ENCODE assay signal across 9 cellular contexts in the genomic region with DNA sequence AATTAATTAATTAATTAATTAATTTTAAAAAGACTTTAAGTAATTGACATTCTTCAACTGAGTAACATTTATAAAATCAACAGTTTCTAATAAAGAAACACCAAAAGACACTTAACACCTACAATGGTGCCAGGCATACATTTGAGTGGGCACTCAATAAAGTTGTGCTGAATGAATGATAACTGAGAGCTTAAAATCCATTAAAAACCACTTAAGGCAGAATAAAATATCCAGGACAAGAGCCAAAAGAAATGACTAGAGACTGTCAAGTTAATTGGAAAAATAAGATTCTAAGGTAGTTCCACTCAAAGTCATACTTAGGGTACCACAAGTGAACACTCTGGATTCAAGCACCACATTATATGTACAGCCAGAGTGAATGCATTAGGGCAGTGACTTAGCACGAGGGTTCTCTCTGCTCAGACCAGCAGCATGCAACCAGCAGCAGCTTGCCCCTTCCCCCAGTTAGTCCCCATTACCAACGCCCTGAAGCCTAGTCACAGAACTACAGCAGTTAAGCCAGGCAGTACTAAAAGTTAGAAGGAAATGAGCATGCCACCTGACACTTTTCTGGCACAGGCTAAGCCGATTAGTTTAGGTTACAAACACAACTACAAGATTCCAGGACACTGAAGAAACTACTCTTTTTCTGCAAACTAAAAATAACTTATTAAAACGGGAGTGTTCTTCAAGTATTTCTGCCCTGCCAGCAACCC. TPM values are rescaled to one million over a fixed set of nuclear protein-coding genes. Genes with fewer than 3 reads are reported as not detected.
A peak's percentile ranks its signal among the peaks of the same experiment; 100 is the strongest.
DNase-seq lines count a peak whose midpoint lies in the region; ATAC-seq and TF ChIP-seq lines count a peak whose summit lies in the region.
"Had no signal": no experiment of that assay in that cellular context is flagged by ENCODE, and none has a peak within 500 bp of the region (broad histone marks: within the 10 kb centered on the region; RNA-seq: fewer than 3 reads in every experiment).

No MANE protein-coding gene starts in this region.

- no peak overlapping the region for H3K4me3 ChIP-seq in CD8-positive, alpha-beta T cell (ENCODE audit: low read depth, low read length)

- H3K27me3 Mint-ChIP-seq in nephron (ENCODE audit: low read depth): no peaks in the 10 kb centered on the region
- no peaks in the 10 kb centered on the region for H3K27me3 Mint-ChIP-seq in CD8-positive, alpha-beta T cell (ENCODE audit: low read depth)

- H3K27ac Mint-ChIP-seq in nephron: peak overlapping the region; percentile 65 to 77 (median 76)
- no peak overlapping the region for H3K27ac Mint-ChIP-seq in CD8-positive, alpha-beta T cell

- H3K36me3 ChIP-seq in CD8-positive, alpha-beta T cell (ENCODE audit: insufficient read depth, low read length): no peaks in the 10 kb centered on the region

- CTCF ChIA-PET in CD8-positive, alpha-beta T cell (lab: Charles Lee): interaction anchor here (2.2 to 2.4 kb wide), 2 partner anchors 23 to 62 kb away, joined by 8 to 15 read pairs; no protein-coding TSS in a partner anchor

- POLR2A ChIA-PET in CD8-positive, alpha-beta T cell (lab: Charles Lee): no interaction called here

- no peak for ATAC-seq in CD8-positive, alpha-beta T cell
- no peak for ATAC-seq in GM18498 (IDR thresholded peaks at IDR 0.05; ENCODE audit: unreplicated experiment)

- H3K9me3 ChIP-seq in CD8-positive, alpha-beta T cell (ENCODE audit: low read length): no peaks in the 10 kb centered on the region

- H3K9me3 Mint-ChIP-seq in nephron: no peaks in the 10 kb centered on the region
- no peaks in the 10 kb centered on the region for H3K9me3 Mint-ChIP-seq in CD8-positive, alpha-beta T cell

- peaks cover 56% of the 10 kb centered on the region for H3K4me1 Mint-ChIP-seq in nephron
- H3K4me1 Mint-ChIP-seq in CD8-positive, alpha-beta T cell (ENCODE audit: low read depth): peaks cover 54% of the 10 kb centered on the region

- DNase-seq in Ammon's horn (ENCODE audit: low spot score): peak; percentile 18
- peak; percentile 66 for DNase-seq in RPMI7951 (ENCODE audit: low read depth)
- DNase-seq in fibroblast of gingiva (ENCODE audit: low read depth): peak; percentile 73
- no peak for DNase-seq in DMS53 (lab: John Stamatoyannopoulos, UW)
- no peak for DNase-seq in CD8-positive, alpha-beta T cell
- no peak for DNase-seq in UCSD-AML1 (lab: John Stamatoyannopoulos, UW; ENCODE audit: unreplicated experiment)
- DNase-seq: amniotic stem cell had no signal

- TF ChIP-seq CTCF in nephron (IDR thresholded peaks at IDR 0.05; ENCODE audit: unreplicated experiment in 3 of 3): no peak
- TF ChIP-seq CTCF in CD8-positive, alpha-beta T cell (IDR thresholded peaks at IDR 0.05): no peak

- H3K36me3 Mint-ChIP-seq in nephron (ENCODE audit: low read depth): no peaks in the 10 kb centered on the region
- no peaks in the 10 kb centered on the region for H3K36me3 Mint-ChIP-seq in CD8-positive, alpha-beta T cell

- H3K4me3 Mint-ChIP-seq in nephron: peak overlapping the region in 2 of 3 experiments; percentile 1 to 2
- H3K4me3 Mint-ChIP-seq in CD8-positive, alpha-beta T cell: no peak overlapping the region

- intact Hi-C loops in CD8-positive, alpha-beta T cell (cut with DNase I, micrococcal nuclease): no loop called here

- peaks cover 19% of the 10 kb centered on the region for H3K4me1 ChIP-seq in CD8-positive, alpha-beta T cell (ENCODE audit: insufficient read depth, low read length)

- no peak overlapping the region for H3K27ac ChIP-seq in CD8-positive, alpha-beta T cell (ENCODE audit: low read depth, low read length)

- H3K27me3 ChIP-seq in CD8-positive, alpha-beta T cell (ENCODE audit: insufficient read depth, low read length): no peaks in the 10 kb centered on the region

RNA-seq across cellular contexts. Expression of a gene that starts 46.5 kb away (rescaled TPM):
- total RNA-seq in RPMI7951 (2014; rRNA removed; shearing (Covaris generic)): 17.8 and 18.4 TPM in 2 replicates
- 10 to 100 TPM; 51.0 to 52.5 TPM for total RNA-seq in CD8-positive, alpha-beta T cell

Comparison
In these comparisons a context has a peak if more than half of its experiments do, and no peak if none do; other contexts are left out.
1. DNase-seq: peak in Ammon's horn (single experiment), RPMI7951 (single experiment) and fibroblast of gingiva (single experiment); none in DMS53 (single experiment), CD8-positive, alpha-beta T cell (0 of 7) and UCSD-AML1 (single experiment).